In genomic region chr2:48105848-48106247, GRCh38 we compare ENCODE assay signal across 8 cellular contexts.
DNase-seq lines count a peak whose midpoint lies in the region; ATAC-seq, FAIRE-seq and TF ChIP-seq lines count a peak whose summit lies in the region.

No MANE protein-coding gene starts in this region.

- WGBS in GM23248 (ENCODE audit: low coverage in 1 of 2, low lambda C conversion rate in 2 of 2, missing lambda C conversion rate in 2 of 2), 2 experiments, result 91 to 93% methylated on average over 11 of the region's 11 CpGs
- 80 to 85% (median 83%) methylated on average over 11 of the region's 11 CpGs for WGBS in small intestine, 3 donors

- no peak for ATAC-seq in central memory CD8-positive, alpha-beta T cell (replicated peaks; ENCODE audit: extremely low read depth, poor library complexity, severe bottlenecking)
- ATAC-seq in left lobe of liver (no peak), GM18511 (IDR thresholded peaks at IDR 0.05; ENCODE audit: unreplicated experiment) (no peak), HG03139 (IDR thresholded peaks at IDR 0.05; ENCODE audit: unreplicated experiment) (no peak)

- H3K4me1 ChIP-seq in GM23248 (ENCODE audit: insufficient read depth) (peaks cover 21% of the 10 kb centered on the region), small intestine (ENCODE audit: control insufficient read depth in 2 of 2, insufficient read depth in 1 of 2, low read depth in 1 of 2, low read length in 1 of 2) (peaks cover 0 to 1% of the 10 kb centered on the region in 2 donors)

- H3K4me3 Mint-ChIP-seq in central memory CD8-positive, alpha-beta T cell, result peak overlapping the region; percentile 28
- H3K4me3 Mint-ChIP-seq in nephron progenitor cell, result no peak overlapping the region

- peak overlapping the region; percentile 31 for H3K4me2 ChIP-seq in GM23248 (ENCODE audit: unreplicated experiment)

- peaks cover 14% of the 10 kb centered on the region for H3K4me1 Mint-ChIP-seq in central memory CD8-positive, alpha-beta T cell
- peaks cover 41% of the 10 kb centered on the region for H3K4me1 Mint-ChIP-seq in nephron progenitor cell

- no peaks in the 10 kb centered on the region for H3K9me3 Mint-ChIP-seq in central memory CD8-positive, alpha-beta T cell
- H3K9me3 Mint-ChIP-seq in nephron progenitor cell, result peaks cover 3% of the 10 kb centered on the region

- H3K79me2 ChIP-seq in GM23248 (ENCODE audit: insufficient read depth), result no peaks in the 10 kb centered on the region

- peaks cover 15% of the 10 kb centered on the region for H3F3A ChIP-seq in GM23248 (ENCODE audit: insufficient read depth)

- peaks cover 33% of the 10 kb centered on the region for H3K27me3 Mint-ChIP-seq in central memory CD8-positive, alpha-beta T cell
- no peaks in the 10 kb centered on the region for H3K27me3 Mint-ChIP-seq in nephron progenitor cell (ENCODE audit: low read depth, poor library complexity)

- H3K9ac ChIP-seq in GM23248, result peak overlapping the region; percentile 50; the same call in 1 of the 2 replicates

- H2AFZ ChIP-seq in GM23248, result peak overlapping the region; percentile 80

- H3K4me3 ChIP-seq in GM23248, result no peak overlapping the region
- no peak overlapping the region for H3K4me3 ChIP-seq in small intestine (ENCODE audit: low read depth in 1 of 2, low read length in 2 of 2)

- H3K36me3 Mint-ChIP-seq in central memory CD8-positive, alpha-beta T cell (ENCODE audit: insufficient read depth), result peaks cover 6% of the 10 kb centered on the region
- no peaks in the 10 kb centered on the region for H3K36me3 Mint-ChIP-seq in nephron progenitor cell (ENCODE audit: low read depth)

- TF ChIP-seq CTCF in nephron progenitor cell (IDR thresholded peaks at IDR 0.05), result no peak

- no peak overlapping the region for H3K27ac ChIP-seq in GM23248
- peak overlapping the region in 1 of 2 donors; percentile 55 for H3K27ac ChIP-seq in small intestine (ENCODE audit: low read depth in 1 of 2, low read length in 1 of 2)

- DNase-seq in Ammon's horn (ENCODE audit: low spot score), result peak; percentile 22
- DNase-seq in GM23248, result no peak
- no peak for DNase-seq in central memory CD8-positive, alpha-beta T cell (ENCODE audit: low spot score in 2 of 2)
- no peak for DNase-seq in nephron progenitor cell
- no peak for DNase-seq in small intestine
- no peak for DNase-seq in left lobe of liver (ENCODE audit: low spot score)

- in situ Hi-C loops in GM23248 (cut with MboI), result loop anchor here (10.0 kb wide), 1 partner anchor 261 kb away; no protein-coding TSS in a partner anchor

- no peaks in the 10 kb centered on the region for H3K9me2 ChIP-seq in GM23248 (ENCODE audit: insufficient read depth)

- FAIRE-seq in small intestine (lab: Jason Lieb, UNC), result no peak

- H3K27me3 ChIP-seq in GM23248 (replicated peaks; ENCODE audit: insufficient read depth) (no peaks in the 10 kb centered on the region), small intestine (ENCODE audit: control insufficient read depth in 2 of 2, insufficient read depth in 2 of 2, low read length in 2 of 2) (no peaks in the 10 kb centered on the region)

- no peak overlapping the region for H3K27ac Mint-ChIP-seq in central memory CD8-positive, alpha-beta T cell (ENCODE audit: low read depth)
- H3K27ac Mint-ChIP-seq in nephron progenitor cell, result peak overlapping the region; percentile 18

- H4K20me1 ChIP-seq in GM23248 (ENCODE audit: insufficient read depth), result no peaks in the 10 kb centered on the region

- H3K36me3 ChIP-seq in GM23248 (ENCODE audit: low read depth), result no peaks in the 10 kb centered on the region
- H3K36me3 ChIP-seq in small intestine (ENCODE audit: control insufficient read depth in 2 of 2, insufficient read depth in 2 of 2, low read length in 2 of 2), result no peaks in the 10 kb centered on the region

- H3K9me3 ChIP-seq in GM23248 (ENCODE audit: low read depth) (no peaks in the 10 kb centered on the region), small intestine (ENCODE audit: control insufficient read depth, low read depth) (no peaks in the 10 kb centered on the region)
